8 cellular contexts compared by ENCODE assay signal in the genomic region with DNA sequence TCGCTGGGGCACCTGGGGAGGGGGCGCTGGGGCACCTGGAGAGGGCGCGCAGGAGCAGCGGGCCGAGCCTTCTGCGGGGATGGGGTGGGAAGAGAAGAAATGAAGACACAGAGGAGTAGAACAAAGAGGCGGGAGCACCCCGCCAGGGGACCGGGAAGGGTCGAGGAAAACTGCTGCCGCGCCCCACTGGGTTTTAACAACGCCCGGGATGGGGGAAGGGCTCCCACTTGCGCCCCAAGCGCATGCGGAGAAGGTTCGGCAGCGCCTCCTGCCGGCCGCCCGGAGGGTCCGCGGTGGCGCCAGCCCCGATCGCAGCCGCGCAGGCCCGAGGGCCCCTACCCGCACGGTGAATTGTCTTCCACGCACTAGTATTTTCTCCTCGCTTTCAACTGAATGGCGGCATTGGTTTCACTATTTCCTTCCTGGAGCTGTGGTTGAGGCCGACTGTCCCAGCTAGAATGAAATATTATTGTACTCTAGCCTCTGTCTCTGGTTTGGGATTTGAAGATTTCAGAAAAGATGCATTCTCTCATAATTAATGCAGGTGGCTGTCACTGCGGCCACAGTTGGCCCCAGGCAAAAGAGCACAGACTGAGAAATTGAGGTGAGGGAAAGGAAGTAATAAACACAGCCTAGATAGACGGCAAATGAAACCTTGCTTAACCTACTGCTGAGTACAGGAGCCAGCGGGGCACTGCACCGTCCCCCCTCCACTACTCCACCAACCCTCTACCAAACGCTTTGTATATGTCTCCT. TPM values are rescaled to one million over a fixed set of nuclear protein-coding genes. Genes with fewer than 3 reads are reported as not detected.
A peak's percentile ranks its signal among the peaks of the same experiment; 100 is the strongest.
DNase-seq lines count a peak whose midpoint lies in the region; ATAC-seq and TF ChIP-seq lines count a peak whose summit lies in the region.

No MANE protein-coding gene starts in this region.

- H3K9me3 ChIP-seq in esophagus (ENCODE audit: control insufficient read depth in 2 of 2, insufficient read depth in 1 of 2, low read depth in 1 of 2, low read length in 1 of 2) (no peaks in the 10 kb centered on the region), muscle layer of colon (ENCODE audit: low read length) (no peaks in the 10 kb centered on the region)

- H3K4me3 ChIP-seq in esophagus (ENCODE audit: low read depth in 1 of 2, low read length in 2 of 2): peak overlapping the region; percentile 43 to 51
- peak overlapping the region; percentile 72 to 74 for H3K4me3 ChIP-seq in muscle layer of colon (ENCODE audit: low read depth in 1 of 2, low read length in 2 of 2)

- peak; percentile 84 for ATAC-seq in HG02623 (IDR thresholded peaks at IDR 0.05; ENCODE audit: unreplicated experiment)

- H3K4me1 ChIP-seq in esophagus (ENCODE audit: control insufficient read depth in 2 of 2, insufficient read depth in 2 of 2, low read length in 1 of 2): peaks cover 4 to 6% of the 10 kb centered on the region in 2 donors
- peaks cover 6% of the 10 kb centered on the region for H3K4me1 ChIP-seq in muscle layer of colon (ENCODE audit: insufficient read depth, low read length)

- H3K27me3 ChIP-seq in esophagus (ENCODE audit: control insufficient read depth in 1 of 2, insufficient read depth in 2 of 2, low read length in 2 of 2) (no peaks in the 10 kb centered on the region), muscle layer of colon (ENCODE audit: control insufficient read depth in 1 of 2, insufficient read depth in 2 of 2, low read length in 2 of 2) (no peaks in the 10 kb centered on the region)

- DNase-seq in NCI-H2107 treated with DMSO at 0.1 percent for 48 hours (lab: John Stamatoyannopoulos, UW; ENCODE audit: unreplicated experiment): peak; percentile 73
- DNase-seq in activated T-cell treated with anti-CD3 and anti-CD28 coated beads for 48 hours (ENCODE audit: low read depth): peak; percentile 85
- peak; percentile 90 for DNase-seq in stimulated activated CD8-positive, alpha-beta memory T cell treated with anti-CD3 and anti-CD28 coated beads, Interleukin-4, amount 100 ng/mL, for 48 hours
- no peak for DNase-seq in NCI-H2171 (lab: John Stamatoyannopoulos, UW)

- H3K36me3 ChIP-seq in esophagus (ENCODE audit: control insufficient read depth in 2 of 2, insufficient read depth in 2 of 2, low read length in 1 of 2) (no peaks in the 10 kb centered on the region), muscle layer of colon (ENCODE audit: insufficient read depth, low read length) (no peaks in the 10 kb centered on the region)

- peak; percentile 96 for TF ChIP-seq CTCF in GM12873 (IDR thresholded peaks at IDR 0.05; ENCODE audit: insufficient read depth, low read depth, low read length, missing control alignments)

- H3K27ac ChIP-seq in esophagus (ENCODE audit: low read depth in 2 of 2, low read length in 1 of 2) (peak overlapping the region in 1 of 2 donors; percentile 40), muscle layer of colon (ENCODE audit: low read depth, low read length) (peak overlapping the region; percentile 73)

- WGBS in esophagus, 2 donors: 7 to 8% methylated on average over 41 to 42 of the region's 42 CpGs

- peak overlapping the region; percentile 39 for H3K9ac ChIP-seq in muscle layer of colon (ENCODE audit: low read length)

RNA-seq across cellular contexts. Expression of a gene that starts 57.3 kb away (rescaled TPM):
- 1 to 10 TPM; 2.8 to 7.8 TPM for polyA plus RNA-seq in esophagus
